ENCODE assay signal across 1 cellular context in genomic region chr7:30807941-30808340, GRCh38. TPM values are rescaled to one million over a fixed set of nuclear protein-coding genes. Genes with fewer than 3 reads are reported as not detected.
"Had no signal": no experiment of that assay in that cellular context is flagged by ENCODE, and none has a peak within 500 bp of the region (broad histone marks: within the 10 kb centered on the region; RNA-seq: fewer than 3 reads in every experiment).

No MANE protein-coding gene starts in this region.

RNA-seq across cellular contexts. Expression of gene INMT, which starts 56.0 kb away (rescaled TPM):
- total RNA-seq: foreskin keratinocyte had no signal
